ENCODE assay signal across 8 cellular contexts in genomic region chr5:54234304-54234938, GRCh38.
DNase-seq lines count a peak whose midpoint lies in the region; ATAC-seq and TF ChIP-seq lines count a peak whose summit lies in the region.

No MANE protein-coding gene starts in this region.

- peak; percentile 9 for DNase-seq in NCI-H2196 (lab: John Stamatoyannopoulos, UW; ENCODE audit: unreplicated experiment)
- DNase-seq in NCI-H2196 treated with DMSO at 0.1 percent for 48 hours (lab: John Stamatoyannopoulos, UW; ENCODE audit: unreplicated experiment): no peak
- peak; percentile 50 for DNase-seq in kidney glomerular epithelial cell (lab: John Stamatoyannopoulos, UW)
- DNase-seq in GM19238 (ENCODE audit: insufficient read length, low spot score): no peak

- peak overlapping the region; percentile 46 for H3K4me2 ChIP-seq in KMS-11

- no peak for ATAC-seq in HG02571 (IDR thresholded peaks at IDR 0.05; ENCODE audit: unreplicated experiment)
- no peak for ATAC-seq in GM19467 (IDR thresholded peaks at IDR 0.05; ENCODE audit: unreplicated experiment)

- no peaks in the 10 kb centered on the region for H4K20me1 ChIP-seq in KMS-11 (ENCODE audit: insufficient read depth)

- H3K9ac ChIP-seq in KMS-11: no peak overlapping the region

- H2AFZ ChIP-seq in KMS-11 (ENCODE audit: low read depth): no peak overlapping the region

- H3K4me1 ChIP-seq in KMS-11 (ENCODE audit: low read depth, poor library complexity, severe bottlenecking): peaks cover 15% of the 10 kb centered on the region

- no peak overlapping the region for H3K27ac ChIP-seq in KMS-11
- H3K27ac ChIP-seq in VCaP: no peak overlapping the region

- H3K27me3 ChIP-seq in KMS-11 (ENCODE audit: insufficient read depth, low read depth): no peaks in the 10 kb centered on the region

- TF ChIP-seq CTCF in KMS-11 (conservative IDR thresholded peaks at IDR 0.05; ENCODE audit: low read depth, low read length) (peak; percentile 84), VCaP (conservative IDR thresholded peaks at IDR 0.05) (peak; percentile 79)

- no peaks in the 10 kb centered on the region for H3K79me2 ChIP-seq in KMS-11 (ENCODE audit: insufficient read depth, low read depth)

- H3K36me3 ChIP-seq in KMS-11 (ENCODE audit: insufficient read depth): no peaks in the 10 kb centered on the region

- H3K4me3 ChIP-seq in KMS-11 (IDR thresholded peaks at IDR 0.05; ENCODE audit: insufficient read depth, low read depth, low read length): no peak overlapping the region

Comparison
In these comparisons a context has a peak if more than half of its experiments do, and no peak if none do; other contexts are left out.
1. DNase-seq: peak in NCI-H2196 (single experiment) and kidney glomerular epithelial cell (single experiment); none in NCI-H2196 treated with DMSO at 0.1 percent for 48 hours (single experiment) and GM19238 (single experiment).